Comparison of ENCODE assay signal across 8 cellular contexts in genomic region chr12:123633379-123634141, GRCh38. TPM values are rescaled to one million over a fixed set of nuclear protein-coding genes. Genes with fewer than 3 reads are reported as not detected.
DNase-seq lines count a peak whose midpoint lies in the region; ATAC-seq and TF ChIP-seq lines count a peak whose summit lies in the region.

TSS of gene EIF2B1 (minus strand) at chr12:123633686. CDS start at chr12:123633557, 129 bp downstream.
TSS of gene GTF2H3 (plus strand) at chr12:123633829. CDS start at chr12:123633860, 31 bp downstream.

- peak in 1 of 2 donors; percentile 10 for TF ChIP-seq POLR2A in vagina (IDR thresholded peaks at IDR 0.05)

- H3K27ac Mint-ChIP-seq in T-helper 2 cell treated with Interferon-gamma antibody and Interleukin-4, amounts not matched to agents 5 μg/mL and 100 μg/mL, for 36 hours = peak within 1 kb of the TSS; percentile 99

- TF ChIP-seq CTCF in ascending aorta (IDR thresholded peaks at IDR 0.05) (no peak), vagina (IDR thresholded peaks at IDR 0.05) (no peak)

- ATAC-seq in GM18502 (IDR thresholded peaks at IDR 0.05; ENCODE audit: poor library complexity, unreplicated experiment) (peak; percentile 98), HG02970 (IDR thresholded peaks at IDR 0.05; ENCODE audit: low FRiP score, unreplicated experiment) (peak; percentile 98), right cardiac atrium (peak; percentile 99)

- peak within 1 kb of the TSS; percentile 76 to 87 for H3K27ac ChIP-seq in ascending aorta
- H3K27ac ChIP-seq in right cardiac atrium (ENCODE audit: low read length) = peak within 1 kb of the TSS; percentile 82
- peak within 1 kb of the TSS; percentile 53 for H3K27ac ChIP-seq in vagina

- H3K36me3 ChIP-seq in ascending aorta = peaks cover 28 to 36% of the 10 kb centered on the region in 2 donors
- H3K36me3 ChIP-seq in vagina = peaks cover 0 to 34% of the 10 kb centered on the region in 2 donors

- H3K27me3 ChIP-seq in ascending aorta (no peaks in the 10 kb centered on the region), right cardiac atrium (ENCODE audit: control insufficient read depth, insufficient read depth) (no peaks in the 10 kb centered on the region), vagina (no peaks in the 10 kb centered on the region)

- intact Hi-C loops in ascending aorta (cut with DNase I) (loop anchor here (1.0 kb wide), 3 partner anchors 31 to 400 kb away; partner anchors contain the start of genes DDX55, MPHOSPH9, MTRFR and TMED2), right cardiac atrium (cut with DNase I) (no loop called here), vagina (cut with DNase I) (no loop called here)

- no peaks in the 10 kb centered on the region for H3K9me3 Mint-ChIP-seq in T-helper 2 cell treated with Interferon-gamma antibody and Interleukin-4, amounts not matched to agents 5 μg/mL and 100 μg/mL, for 36 hours

- no peaks in the 10 kb centered on the region for H3K27me3 Mint-ChIP-seq in T-helper 2 cell treated with Interferon-gamma antibody and Interleukin-4, amounts not matched to agents 5 μg/mL and 100 μg/mL, for 36 hours (ENCODE audit: low read depth)

- peaks cover 28% of the 10 kb centered on the region for H3K36me3 Mint-ChIP-seq in T-helper 2 cell treated with Interferon-gamma antibody and Interleukin-4, amounts not matched to agents 5 μg/mL and 100 μg/mL, for 36 hours (ENCODE audit: low read depth)

- DNase-seq in NCI-H1930 (lab: John Stamatoyannopoulos, UW) (peak; percentile 93 to 96), ascending aorta (ENCODE audit: low spot score in 2 of 2) (peak; percentile 85 to 98), right cardiac atrium (peak; percentile 96 to 98 (median 98)), putamen (ENCODE audit: low spot score) (peak; percentile 94), vagina (ENCODE audit: extremely low spot score in 2 of 2) (peak; percentile 94 to 97)
- peak; percentile 98 for DNase-seq in T-helper 2 cell treated with Interferon-gamma antibody and Interleukin-4, amounts not matched to agents 5 μg/mL and 100 μg/mL, for 36 hours (ENCODE audit: low spot score)

- H3K9me3 ChIP-seq in ascending aorta (no peaks in the 10 kb centered on the region), right cardiac atrium (ENCODE audit: control insufficient read depth, low read length) (no peaks in the 10 kb centered on the region), vagina (no peaks in the 10 kb centered on the region)

- peak within 1 kb of the TSS; percentile 98 for H3K4me3 Mint-ChIP-seq in T-helper 2 cell treated with Interferon-gamma antibody and Interleukin-4, amounts not matched to agents 5 μg/mL and 100 μg/mL, for 36 hours

- H3K4me3 ChIP-seq in ascending aorta (peak within 1 kb of the TSS; percentile 60 to 80), right cardiac atrium (ENCODE audit: low read length) (peak within 1 kb of the TSS; percentile 61), vagina (peak within 1 kb of the TSS; percentile 69 to 77)

- WGBS in right cardiac atrium = under 1% methylated on average over 52 of the region's 52 CpGs

- H3K4me1 ChIP-seq in ascending aorta (peaks cover 6 to 9% of the 10 kb centered on the region in 2 donors), right cardiac atrium (ENCODE audit: control insufficient read depth, insufficient read depth, low read length) (no peaks in the 10 kb centered on the region), vagina (peaks cover 22% of the 10 kb centered on the region)

- peaks cover 24% of the 10 kb centered on the region for H3K4me1 Mint-ChIP-seq in T-helper 2 cell treated with Interferon-gamma antibody and Interleukin-4, amounts not matched to agents 5 μg/mL and 100 μg/mL, for 36 hours (ENCODE audit: low read depth)

RNA-seq across cellular contexts. Expression of gene EIF2B1, which starts in this region (rescaled TPM):
- total RNA-seq in ascending aorta (72.2 TPM), right cardiac atrium (10 to 100 TPM; 28.5 to 30.6 (median 29.3) TPM), vagina (55.2 TPM)
- 20.8 TPM for polyA plus RNA-seq in right cardiac atrium

RNA-seq across cellular contexts. Expression of gene GTF2H3, which starts in this region (rescaled TPM):
- total RNA-seq in ascending aorta (12.0 TPM), right cardiac atrium (10 to 100 TPM; 12.5 to 15.3 (median 13.1) TPM), vagina (21.1 TPM)
- polyA plus RNA-seq in right cardiac atrium = 5.6 TPM

Comparison
In these comparisons a context has a peak if more than half of its experiments do, and no peak if none do; other contexts are left out.
1. Peak in every context shown above with its lines: DNase-seq, ATAC-seq, H3K4me3 ChIP-seq and H3K27ac ChIP-seq.